27 cellular contexts compared by ENCODE assay signal in the genomic region with DNA sequence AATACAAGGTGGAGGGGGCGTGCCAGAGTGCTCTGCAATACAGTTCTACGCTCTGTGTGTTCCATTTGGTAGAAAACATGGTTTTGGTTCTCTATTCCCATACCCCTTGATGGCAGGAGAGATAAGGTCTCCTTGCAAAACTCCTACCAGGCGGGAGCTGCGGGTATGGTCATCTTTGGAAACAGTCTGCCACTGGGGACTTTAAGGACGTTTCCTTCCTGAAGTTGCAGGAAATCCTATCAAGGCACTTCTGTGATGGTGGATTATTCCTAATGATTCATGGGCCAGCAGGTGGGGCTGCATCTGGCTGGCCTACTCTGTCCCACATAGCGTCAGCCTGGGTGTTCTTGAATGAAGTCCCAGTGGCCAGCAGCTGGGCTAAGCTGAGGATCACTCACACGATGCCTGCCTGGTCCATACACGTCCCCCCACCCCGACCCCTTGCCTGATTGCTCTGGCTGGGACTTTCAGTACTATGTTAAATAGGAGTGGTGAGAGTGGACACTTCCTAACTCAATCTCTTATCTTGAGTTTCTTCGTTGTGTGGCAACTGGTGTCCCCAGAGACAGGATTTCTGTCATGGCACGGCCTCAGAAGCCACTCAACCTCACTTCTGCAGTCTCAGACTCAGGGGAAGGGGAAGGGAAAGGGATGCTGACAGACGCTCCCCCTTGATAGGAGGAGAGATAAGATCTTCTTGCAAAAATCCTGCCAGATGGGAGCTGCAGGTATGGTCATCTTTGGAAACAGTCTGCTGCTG.
A peak's percentile ranks its signal among the peaks of the same experiment; 100 is the strongest.
DNase-seq lines count a peak whose midpoint lies in the region; TF ChIP-seq lines count a peak whose summit lies in the region.
"Had no signal": no experiment of that assay in that cellular context is flagged by ENCODE, and none has a peak within 500 bp of the region (broad histone marks: within the 10 kb centered on the region; RNA-seq: fewer than 3 reads in every experiment).

No MANE protein-coding gene starts in this region.

- no peak overlapping the region for H2BK20ac ChIP-seq in H9 (ENCODE audit: low read depth, low read length, poor library complexity, severe bottlenecking)

- no peak overlapping the region for H3K18ac ChIP-seq in H9 (ENCODE audit: insufficient read length, low read depth, low read length)

- H3K9me3 ChIP-seq in BLaER1 treated with 17β-estradiol and CSF1 and Interleukin-3, amounts not matched to agents 10 nM and 100 nM (replicated peaks in 1 of 11) = peaks cover 0 to 5% (median 0%) of the 10 kb centered on the region in 11 experiments; a peak in 1 of 22 replicates
- no peaks in the 10 kb centered on the region for H3K9me3 ChIP-seq in H9 (ENCODE audit: control insufficient read depth, low read depth, low read length)
- no peaks in the 10 kb centered on the region for H3K9me3 ChIP-seq in colonic mucosa
- H3K9me3 ChIP-seq: ascending aorta, spleen had no signal

- intact Hi-C loops in colonic mucosa (cut with DNase I) = no loop called here

- peaks cover 40 to 79% (median 74%) of the 10 kb centered on the region in 10 experiments for H3K4me1 ChIP-seq in BLaER1 treated with 17β-estradiol and CSF1 and Interleukin-3, amounts not matched to agents 10 nM and 100 nM
- H3K4me1 ChIP-seq in H9 (ENCODE audit: insufficient read depth, low read length) (no peaks in the 10 kb centered on the region), colonic mucosa (no peaks in the 10 kb centered on the region)
- H3K4me1 ChIP-seq: ascending aorta had no signal

- no CpG with 5 or more reads among the region's 12 CpGs for WGBS in H9 (ENCODE audit: extremely low coverage, insufficient read length, low lambda C conversion rate)

- H2BK15ac ChIP-seq in H9 (ENCODE audit: low read depth, low read length) = no peak overlapping the region

- no peaks in the 10 kb centered on the region for H3K36me3 Mint-ChIP-seq in H9 (ENCODE audit: insufficient read depth in 1 of 3, low read depth in 3 of 3)
- H3K36me3 Mint-ChIP-seq: activated naive CD8-positive, alpha-beta T cell had no signal

- H2AFZ ChIP-seq in H9 (ENCODE audit: low read length) = no peak overlapping the region

- H4K8ac ChIP-seq in H9 (replicated peaks; ENCODE audit: insufficient read length, low read depth, low read length) = no peak overlapping the region

- no peak overlapping the region; a peak in 1 of 7 replicates for H3K27ac Mint-ChIP-seq in H9
- H3K27ac Mint-ChIP-seq: activated naive CD8-positive, alpha-beta T cell; activated T-helper 1 cell treated with anti-CD3 and anti-CD28 coated beads, Interleukin-12 subunit alpha, Interleukin-12 subunit beta, Interleukin-2, Interleukin-4 antibody, amounts not matched to agents 30 ng/mL and 10 ng/mL and 1 ng/mL, durations not matched to agents 14 hours and 24 hours and 36 hours; CD8-positive, alpha-beta memory T cell had no signal

- no peaks in the 10 kb centered on the region for H3K23me2 ChIP-seq in H9 (ENCODE audit: insufficient read length, low read depth, low read length, poor library complexity, severe bottlenecking)

- no peak overlapping the region for H3K4me3 Mint-ChIP-seq in H9
- H3K4me3 Mint-ChIP-seq: activated naive CD8-positive, alpha-beta T cell; CD8-positive, alpha-beta memory T cell had no signal

- H3K4me3 ChIP-seq in BLaER1 treated with 17β-estradiol and CSF1 and Interleukin-3, amounts not matched to agents 10 nM and 100 nM = peak overlapping the region in 6 of 10 experiments; percentile 10 to 47 (median 26); a peak in 7 of 20 replicates
- H3K4me3 ChIP-seq in colonic mucosa = no peak overlapping the region
- H3K4me3 ChIP-seq: ascending aorta, spleen had no signal

- peak overlapping the region in 6 of 11 experiments; percentile 33 to 71 (median 56); a peak in 10 of 22 replicates for H3K9ac ChIP-seq in BLaER1 treated with 17β-estradiol and CSF1 and Interleukin-3, amounts not matched to agents 10 nM and 100 nM
- H3K9ac ChIP-seq in H9 (ENCODE audit: extremely low read depth, insufficient read length, low read length) = no peak overlapping the region
- H3K9ac ChIP-seq in colonic mucosa (ENCODE audit: low read depth in 2 of 2, low read length in 2 of 2) = no peak overlapping the region

- H3K79me1 ChIP-seq in H9 (ENCODE audit: insufficient read depth, low read depth, low read length, poor library complexity, severe bottlenecking) = no peaks in the 10 kb centered on the region

- H2BK120ac ChIP-seq in H9 (ENCODE audit: low read depth, low read length, poor library complexity, severe bottlenecking) = no peak overlapping the region

- H3T11ph ChIP-seq in H9 (ENCODE audit: low read length) = no peak overlapping the region

- TF ChIP-seq CTCF in H9 (conservative IDR thresholded peaks at IDR 0.05) (peak; percentile 44; the same call in 2 of the 3 replicates), colonic mucosa (IDR thresholded peaks at IDR 0.05) (no peak)

- H2BK5ac ChIP-seq in H9 (ENCODE audit: insufficient read length, low read length) = no peak overlapping the region

- H3K4ac ChIP-seq in H9 (ENCODE audit: low read depth, low read length) = no peak overlapping the region

- no peak overlapping the region for H3K14ac ChIP-seq in H9 (ENCODE audit: insufficient read depth, low read length)

- H3K79me2 ChIP-seq in H9 (ENCODE audit: insufficient read depth, low read length) = no peaks in the 10 kb centered on the region

- no peak overlapping the region for H3K56ac ChIP-seq in H9 (ENCODE audit: insufficient read length, low read depth, low read length)

- no peaks in the 10 kb centered on the region for H3K36me3 ChIP-seq in BLaER1 treated with 17β-estradiol and CSF1 and Interleukin-3, amounts not matched to agents 10 nM and 100 nM
- no peaks in the 10 kb centered on the region for H3K36me3 ChIP-seq in colonic mucosa
- H3K36me3 ChIP-seq: ascending aorta, spleen had no signal

- H2BK12ac ChIP-seq in H9 (ENCODE audit: insufficient read length, low read depth, low read length) = no peak overlapping the region

- H3K27ac ChIP-seq in BLaER1 treated with 17β-estradiol and CSF1 and Interleukin-3, amounts not matched to agents 10 nM and 100 nM = peak overlapping the region in 8 of 11 experiments; percentile 52 to 84 (median 72); a peak in 16 of 22 replicates
- H3K27ac ChIP-seq in H9 (ENCODE audit: insufficient read length, low read depth, low read length) (no peak overlapping the region), colonic mucosa (no peak overlapping the region)
- H3K27ac ChIP-seq: ascending aorta, spleen had no signal

- H2AK5ac ChIP-seq in H9 (ENCODE audit: insufficient read length, low read length) = no peak overlapping the region

- H4K20me1 ChIP-seq in BLaER1 treated with 17β-estradiol and CSF1 and Interleukin-3, amounts not matched to agents 10 nM and 100 nM = no peaks in the 10 kb centered on the region
- no peaks in the 10 kb centered on the region for H4K20me1 ChIP-seq in H9 (ENCODE audit: control insufficient read depth, insufficient read depth, insufficient read length)

- H3K23ac ChIP-seq in H9 (ENCODE audit: insufficient read length, low read depth, low read length) = no peak overlapping the region

- H3K27me3 ChIP-seq in BLaER1 treated with 17β-estradiol and CSF1 and Interleukin-3, amounts not matched to agents 10 nM and 100 nM = peaks cover 0 to 21% (median 5%) of the 10 kb centered on the region in 11 experiments; a peak in 6 of 22 replicates
- H3K27me3 ChIP-seq in H9 (ENCODE audit: insufficient read depth, low read length) (no peaks in the 10 kb centered on the region), colonic mucosa (no peaks in the 10 kb centered on the region)
- H3K27me3 ChIP-seq: ascending aorta had no signal

- no peak overlapping the region for H4K91ac ChIP-seq in H9 (ENCODE audit: insufficient read length, low read depth, low read length)

- H3K4me2 ChIP-seq in BLaER1 treated with 17β-estradiol and CSF1 and Interleukin-3, amounts not matched to agents 10 nM and 100 nM = peak overlapping the region; percentile 63 to 95 (median 87)
- no peak overlapping the region for H3K4me2 ChIP-seq in H9 (ENCODE audit: insufficient read depth, insufficient read length, low read length)

- DNase-seq in H9 (no peak), NCI-H82 (lab: John Stamatoyannopoulos, UW) (peak; percentile 84), iPS-NIHi7 (ENCODE audit: extremely low spot score) (peak; percentile 30), LoVo (ENCODE audit: low spot score) (no peak), cerebellar cortex (ENCODE audit: low spot score) (no peak), colonic mucosa (no peak), SW480 (ENCODE audit: low spot score) (no peak)
- DNase-seq: activated CD4-positive, alpha-beta T cell treated with anti-CD3 and anti-CD28 coated beads for 48 hours; CD8-positive, alpha-beta memory T cell; central memory CD4-positive, alpha-beta T cell; DND-41; foreskin fibroblast; hippocampal formation; kidney; mammary epithelial cell; NCI-H187 treated with DMSO at 0.1 percent for 48 hours; NCI-H345; occipital lobe; retina; SIG-M5; spleen; stimulated activated CD4-positive, alpha-beta T cell treated with anti-CD3 and anti-CD28 coated beads, Interleukin-4, amount 100 ng/mL, for 24 hours; stimulated activated naive CD4-positive, alpha-beta T cell treated with Interleukin-2 at 50 U/mL for 16 hours had no signal

- peaks cover 0 to 3% of the 10 kb centered on the region in 2 experiments; a peak in 2 of 4 replicates for H3K4me1 Mint-ChIP-seq in H9

- H3K9me3 Mint-ChIP-seq in H9 = no peaks in the 10 kb centered on the region; a peak in 1 of 5 replicates
- H3K9me3 Mint-ChIP-seq: activated T-helper 1 cell treated with anti-CD3 and anti-CD28 coated beads, Interleukin-12 subunit alpha, Interleukin-12 subunit beta, Interleukin-2, Interleukin-4 antibody, amounts not matched to agents 30 ng/mL and 10 ng/mL and 1 ng/mL, durations not matched to agents 14 hours and 24 hours and 36 hours had no signal

- H4K5ac ChIP-seq in H9 (ENCODE audit: insufficient read length, low read depth, low read length) = no peak overlapping the region

- H3K27me3 Mint-ChIP-seq in H9 (ENCODE audit: low read depth) = peaks cover 26% of the 10 kb centered on the region

Comparison
In these comparisons a context has a peak if more than half of its experiments do, and no peak if none do; other contexts are left out.
1. H3K27ac ChIP-seq: peak in BLaER1 treated with 17β-estradiol and CSF1 and Interleukin-3, amounts not matched to agents 10 nM and 100 nM (8 of 11); none in H9 (single experiment) and colonic mucosa (single experiment).
2. H3K9ac ChIP-seq: peak in BLaER1 treated with 17β-estradiol and CSF1 and Interleukin-3, amounts not matched to agents 10 nM and 100 nM (6 of 11); none in H9 (single experiment) and colonic mucosa (0 of 2).
3. DNase-seq: peak in NCI-H82 (single experiment) and iPS-NIHi7 (single experiment); none in H9 (single experiment), LoVo (single experiment), cerebellar cortex (single experiment), colonic mucosa (single experiment) and SW480 (single experiment).